8 cellular contexts compared by ENCODE assay signal in the genomic region with DNA sequence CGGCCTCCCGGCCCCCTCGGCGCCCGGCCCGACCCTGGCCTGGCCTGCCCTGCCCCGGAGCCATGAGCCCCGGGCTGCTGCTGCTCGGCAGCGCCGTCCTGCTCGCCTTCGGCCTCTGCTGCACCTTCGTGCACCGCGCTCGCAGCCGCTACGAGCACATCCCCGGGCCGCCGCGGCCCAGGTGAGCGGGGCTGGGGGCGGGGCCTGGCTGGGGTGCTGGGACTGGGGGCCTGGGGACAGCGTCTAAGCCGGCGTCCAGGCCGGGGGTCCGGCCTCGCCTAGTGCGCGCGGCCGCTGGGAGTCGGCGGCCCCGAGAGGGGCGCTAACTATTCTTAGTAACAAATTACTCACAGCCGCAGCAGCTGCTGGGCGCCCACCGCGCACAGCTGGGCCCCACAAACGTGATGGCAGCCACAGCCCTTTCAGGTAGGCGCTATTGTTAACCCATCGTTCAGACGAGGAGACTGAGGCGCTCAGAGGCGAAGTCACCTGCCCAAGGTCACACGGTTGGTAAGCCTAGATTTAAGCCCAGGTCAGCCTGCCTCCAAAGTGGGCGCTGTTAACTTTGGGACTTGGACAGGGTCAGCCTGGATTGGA. TPM values are rescaled to one million over a fixed set of nuclear protein-coding genes. Genes with fewer than 3 reads are reported as not detected.
DNase-seq lines count a peak whose midpoint lies in the region; ATAC-seq, FAIRE-seq and TF ChIP-seq lines count a peak whose summit lies in the region.
"Had no signal": no experiment of that assay in that cellular context is flagged by ENCODE, and none has a peak within 500 bp of the region (broad histone marks: within the 10 kb centered on the region; RNA-seq: fewer than 3 reads in every experiment).

No MANE protein-coding gene starts in this region.

- no peak for TF ChIP-seq EP300 in HepG2 (IDR thresholded peaks at IDR 0.05; ENCODE audit: low read depth in 2 of 2, low read length in 2 of 2)
- no peak for TF ChIP-seq EP300 in HepG2 (CRISPR knock-in tag; IDR thresholded peaks at IDR 0.05; ENCODE audit: borderline replicate concordance)

- peak overlapping the region; percentile 66 for H3K4me3 Mint-ChIP-seq in type B pancreatic cell

- H3K4me3 ChIP-seq in SU-DHL-6 (ENCODE audit: insufficient read depth, low read length, poor library complexity, severe bottlenecking) (peak overlapping the region; percentile 55), HepG2 (replicated peaks in 1 of 3; ENCODE audit: insufficient read depth in 1 of 3, low read depth in 2 of 3, low read length in 3 of 3) (peak overlapping the region; percentile 57 to 74 (median 65))

- H3K27me3 Mint-ChIP-seq in type B pancreatic cell, result peaks cover 33% of the 10 kb centered on the region

- H3K27ac Mint-ChIP-seq in type B pancreatic cell, result no peak overlapping the region

- H3K4me1 Mint-ChIP-seq in type B pancreatic cell (ENCODE audit: unreplicated experiment), result peaks cover 9% of the 10 kb centered on the region

- BruUV-seq in HepG2 (replicated peaks; lab: Mats Ljungman, UMichigan), result no TSS peak

- no peaks in the 10 kb centered on the region for H3K9me3 Mint-ChIP-seq in type B pancreatic cell
- H3K9me3 Mint-ChIP-seq: stimulated activated naive CD8-positive, alpha-beta T cell treated with anti-CD3 and anti-CD28 coated beads, Interleukin-15, Interleukin-2, amounts not matched to agents 100 ng/mL and 50 ng/mL, for 24 hours had no signal

- H4K20me1 ChIP-seq in SU-DHL-6 (ENCODE audit: low read depth, low read length) (no peaks in the 10 kb centered on the region), HepG2 (ENCODE audit: insufficient read depth, low read length) (no peaks in the 10 kb centered on the region)

- H3K9me2 ChIP-seq in SU-DHL-6 (replicated peaks; ENCODE audit: insufficient read depth, low read length), result no peaks in the 10 kb centered on the region

- no peaks in the 10 kb centered on the region for H3K36me3 Mint-ChIP-seq in type B pancreatic cell

- intact Hi-C loops in HepG2 (cut with micrococcal nuclease; ENCODE audit: unreplicated experiment), result no loop called here

- ATAC-seq in GM18867 (IDR thresholded peaks at IDR 0.05; ENCODE audit: unreplicated experiment) (peak; percentile 33), HG02588 (IDR thresholded peaks at IDR 0.05; ENCODE audit: unreplicated experiment) (peak; percentile 28), HepG2 (no peak)

- H3K36me3 ChIP-seq in SU-DHL-6 (ENCODE audit: low read length) (no peaks in the 10 kb centered on the region), HepG2 (replicated peaks in 1 of 2; ENCODE audit: control insufficient read depth in 1 of 2, insufficient read depth in 2 of 2, low read length in 2 of 2) (no peaks in the 10 kb centered on the region)

- TF ChIP-seq POLR2A in HepG2 (IDR thresholded peaks at IDR 0.05; ENCODE audit: insufficient read depth in 1 of 2, low read depth in 2 of 2, low read length in 2 of 2), result no peak

- no peak for TF ChIP-seq RAD21 in HepG2 (CRISPR knock-in tag; IDR thresholded peaks at IDR 0.05)

- H3K4me2 ChIP-seq in SU-DHL-6 (ENCODE audit: low read depth, low read length, poor library complexity, severe bottlenecking), result peak overlapping the region; percentile 64
- peak overlapping the region; percentile 80 for H3K4me2 ChIP-seq in HepG2 (ENCODE audit: low read depth, low read length)

- H3K9ac ChIP-seq in SU-DHL-6 (ENCODE audit: low read length) (peak overlapping the region; percentile 37), HepG2 (ENCODE audit: insufficient read depth, low read depth, low read length) (peak overlapping the region; percentile 39; the same call in 1 of the 2 replicates)

- H3F3A ChIP-seq in SU-DHL-6 (ENCODE audit: insufficient read depth), result no peaks in the 10 kb centered on the region

- peak overlapping the region; percentile 52 for H2AFZ ChIP-seq in SU-DHL-6 (ENCODE audit: low read depth, low read length, severe bottlenecking)
- no peak overlapping the region for H2AFZ ChIP-seq in HepG2 (ENCODE audit: low read length)

- H3K4me1 ChIP-seq in HepG2 (ENCODE audit: insufficient read depth, low read length), result peaks cover 16% of the 10 kb centered on the region

- in situ Hi-C loops in HepG2 (cut with HindIII; ENCODE audit: extremely low pct_ligation_motif_present, low pct_unique_long_range_greater_than_20kb), result loop anchor here (5.0 kb wide), 1 partner anchor 203 kb away; no protein-coding TSS in a partner anchor

- H3K79me2 ChIP-seq in SU-DHL-6 (ENCODE audit: insufficient read depth, low read length) (no peaks in the 10 kb centered on the region), HepG2 (ENCODE audit: insufficient read depth, low read length) (no peaks in the 10 kb centered on the region)

- H3K9me3 ChIP-seq in SU-DHL-6 (ENCODE audit: insufficient read depth, low read length) (no peaks in the 10 kb centered on the region), HepG2 (ENCODE audit: low read length) (no peaks in the 10 kb centered on the region)

- CTCF ChIA-PET in HepG2 (lab: Yijun Ruan, JAX; ENCODE audit: low intra/inter-chr PET ratio, low total read pairs), result no interaction called here

- FAIRE-seq in HepG2 (lab: Jason Lieb, UNC), result no peak

- H3K27me3 ChIP-seq in SU-DHL-6 (ENCODE audit: low read length), result no peaks in the 10 kb centered on the region
- H3K27me3 ChIP-seq in HepG2 (ENCODE audit: control insufficient read depth in 1 of 2, insufficient read depth in 2 of 2, low read length in 2 of 2), result peaks cover 0 to 13% of the 10 kb centered on the region in 2 experiments; a peak in 2 of 5 replicates

- no peak overlapping the region for H3K27ac ChIP-seq in SU-DHL-6 (ENCODE audit: low read depth, low read length)
- no peak overlapping the region for H3K27ac ChIP-seq in HepG2 (ENCODE audit: extremely low read length, insufficient read depth, low read length)

- DNase-seq in HepG2 (ENCODE audit: low spot score) (no peak), type B pancreatic cell (ENCODE audit: extremely low spot score, unreplicated experiment) (no peak), C1 segment of cervical spinal cord (lab: John Stamatoyannopoulos, UW) (no peak), mucosa of gallbladder (ENCODE audit: low spot score) (no peak)

- POLR2A ChIA-PET in HepG2 (lab: Yijun Ruan, JAX), result interaction anchor here (0.7 to 1.3 kb wide), 3 partner anchors 46 to 204 kb away, joined by 3 to 4 read pairs (median 4); partner anchors contain the start of genes CCNK and SETD3

- TF ChIP-seq CTCF in SU-DHL-6 (IDR thresholded peaks at IDR 0.05; ENCODE audit: insufficient read depth, low read length, poor library complexity, severe bottlenecking) (no peak), HepG2 (CRISPR knock-in tag; IDR thresholded peaks at IDR 0.05) (no peak), type B pancreatic cell (conservative IDR thresholded peaks at IDR 0.05) (no peak)

- WGBS in HepG2 (ENCODE audit: low lambda C conversion rate), result 57% methylated on average over 1 of the region's 51 CpGs

RNA-seq across cellular contexts. Expression of gene CYP46A1, which starts 0.4 kb away (rescaled TPM):
- total RNA-seq in HepG2 (2016; rRNA removed; fragmentation: Illumina TruSeq; extraction: Trizol) (not detected in 2 replicates), type B pancreatic cell (ENCODE audit: low replicate concordance) (0.98 and 4.7 TPM in 2 replicates), mucosa of gallbladder (1.8 TPM)
- total RNA-seq in HepG2 (2016; cell fraction: cytosol; rRNA removed; fragmentation: Illumina TruSeq; extraction: Trizol; ENCODE audit: low read depth), result not detected in 2 replicates
- total RNA-seq in HepG2 (2016; cell fraction: insoluble cytoplasmic fraction; rRNA removed; fragmentation: Illumina TruSeq; extraction: Trizol), result not detected in 2 replicates
- not detected in 2 replicates for total RNA-seq in HepG2 (2016; cell fraction: membrane; rRNA removed; fragmentation: Illumina TruSeq; extraction: Trizol)
- total RNA-seq in HepG2 (2016; cell fraction: nucleus; rRNA removed; fragmentation: Illumina TruSeq; extraction: Trizol), result not detected in 2 replicates
- polyA plus RNA-seq in HepG2 (2011; rRNA removed), result not detected in 2 replicates
- polyA plus RNA-seq in HepG2 (2011; cell fraction: cytosol; rRNA removed), result not detected in 2 replicates
- 0.06 and 0.12 TPM in 2 replicates for polyA plus RNA-seq in HepG2 (2011; cell fraction: nucleus; rRNA removed)
- polyA plus RNA-seq in HepG2 (2012), result not detected in 2 replicates
- 0.06 TPM in 2 replicates for polyA plus RNA-seq in HepG2 (2016; cell fraction: cytosol; fragmentation: Illumina TruSeq; extraction: Trizol; ENCODE audit: low read depth)
- polyA plus RNA-seq in HepG2 (2016; cell fraction: insoluble cytoplasmic fraction; fragmentation: Illumina TruSeq; extraction: Trizol; ENCODE audit: low read depth), result not detected in 2 replicates
- not detected in 2 replicates for polyA plus RNA-seq in HepG2 (2016; cell fraction: membrane; fragmentation: Illumina TruSeq; extraction: Trizol; ENCODE audit: low read depth)
- polyA plus RNA-seq in HepG2 (2016; cell fraction: nucleus; fragmentation: Illumina TruSeq; extraction: Trizol; ENCODE audit: insufficient read depth, low read depth), result 0.11 and 0.14 TPM in 2 replicates
- polyA minus RNA-seq in HepG2 (2011; rRNA and poly(A)+ RNA removed; ENCODE audit: low replicate concordance), result 0.02 TPM in 1 of 2 replicates, not detected in the other
- polyA minus RNA-seq in HepG2 (2011; cell fraction: cytosol; rRNA and poly(A)+ RNA removed), result not detected in 2 replicates
- polyA minus RNA-seq in HepG2 (2011; cell fraction: nucleus; rRNA and poly(A)+ RNA removed), result under 0.01 and 0.12 TPM in 2 replicates

RNA-seq across cellular contexts. Expression of gene HHIPL1, which starts 39.5 kb away (rescaled TPM):
- total RNA-seq in HepG2 (2016; rRNA removed; fragmentation: Illumina TruSeq; extraction: Trizol), result not detected in 2 replicates
- total RNA-seq in HepG2 (2016; cell fraction: cytosol; rRNA removed; fragmentation: Illumina TruSeq; extraction: Trizol; ENCODE audit: low read depth), result not detected in 2 replicates
- not detected in 2 replicates for total RNA-seq in HepG2 (2016; cell fraction: insoluble cytoplasmic fraction; rRNA removed; fragmentation: Illumina TruSeq; extraction: Trizol)
- total RNA-seq in HepG2 (2016; cell fraction: membrane; rRNA removed; fragmentation: Illumina TruSeq; extraction: Trizol), result not detected in 2 replicates
- total RNA-seq in HepG2 (2016; cell fraction: nucleus; rRNA removed; fragmentation: Illumina TruSeq; extraction: Trizol), result not detected in 2 replicates
- 0.01 TPM in 1 of 2 replicates, not detected in the other for polyA plus RNA-seq in HepG2 (2011; rRNA removed)
- not detected in 2 replicates for polyA plus RNA-seq in HepG2 (2011; cell fraction: cytosol; rRNA removed)
- polyA plus RNA-seq in HepG2 (2011; cell fraction: nucleus; rRNA removed), result not detected in 2 replicates
- 0.03 TPM in 1 of 2 replicates, not detected in the other for polyA plus RNA-seq in HepG2 (2012)
- polyA plus RNA-seq in HepG2 (2016; cell fraction: cytosol; fragmentation: Illumina TruSeq; extraction: Trizol; ENCODE audit: low read depth), result not detected in 2 replicates
- not detected in 2 replicates for polyA plus RNA-seq in HepG2 (2016; cell fraction: insoluble cytoplasmic fraction; fragmentation: Illumina TruSeq; extraction: Trizol; ENCODE audit: low read depth)
- polyA plus RNA-seq in HepG2 (2016; cell fraction: membrane; fragmentation: Illumina TruSeq; extraction: Trizol; ENCODE audit: low read depth), result not detected in 2 replicates
- not detected in 2 replicates for polyA plus RNA-seq in HepG2 (2016; cell fraction: nucleus; fragmentation: Illumina TruSeq; extraction: Trizol; ENCODE audit: insufficient read depth, low read depth)
- not detected in 2 replicates for polyA minus RNA-seq in HepG2 (2011; rRNA and poly(A)+ RNA removed; ENCODE audit: low replicate concordance)
- not detected in 2 replicates for polyA minus RNA-seq in HepG2 (2011; cell fraction: cytosol; rRNA and poly(A)+ RNA removed)
- polyA minus RNA-seq in HepG2 (2011; cell fraction: nucleus; rRNA and poly(A)+ RNA removed), result 0.12 TPM in 1 of 2 replicates, not detected in the other
- 0.19 and 1.4 TPM in 2 replicates for total RNA-seq in type B pancreatic cell (ENCODE audit: low replicate concordance)
- 5.3 TPM for total RNA-seq in mucosa of gallbladder
